ENCODE assay signal across 13 cellular contexts in the genomic region with DNA sequence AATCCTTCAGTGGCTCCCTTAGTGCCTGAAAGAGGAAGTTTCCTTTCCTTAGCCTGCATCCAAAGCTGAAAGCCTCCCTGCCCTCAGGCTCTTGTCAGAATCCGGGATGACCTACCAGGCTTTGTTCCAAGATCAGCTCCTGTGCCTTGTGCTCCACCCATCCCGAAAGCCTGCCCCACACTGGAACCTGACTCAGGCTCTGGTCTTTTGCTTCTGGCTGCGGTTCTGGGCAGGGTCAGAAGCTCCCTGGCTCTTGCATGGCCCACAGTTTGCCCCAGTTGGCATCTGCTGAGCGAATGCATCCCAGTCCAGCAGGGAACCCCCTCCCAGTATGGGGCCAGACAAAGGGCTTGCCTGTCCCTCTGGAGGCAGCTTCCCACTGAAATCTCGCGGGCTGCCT. TPM values are rescaled to one million over a fixed set of nuclear protein-coding genes. Genes with fewer than 3 reads are reported as not detected.
DNase-seq lines count a peak whose midpoint lies in the region; ATAC-seq and TF ChIP-seq lines count a peak whose summit lies in the region.
"Had no signal": no experiment of that assay in that cellular context is flagged by ENCODE, and none has a peak within 500 bp of the region (broad histone marks: within the 10 kb centered on the region; RNA-seq: fewer than 3 reads in every experiment).

No MANE protein-coding gene starts in this region.

- ATAC-seq in PC-3 (peak; percentile 69), sciatic nerve (peak; percentile 68), HG02588 (IDR thresholded peaks at IDR 0.05; ENCODE audit: unreplicated experiment) (no peak)
- ATAC-seq in stimulated activated naive B cell treated with anti-CD40 and anti-IgM and Interleukin-4, amounts not matched to agents 10 μg/mL and 1 μg/mL and 100 μg/mL, for 72 hours (replicated peaks) = no peak
- ATAC-seq: A549 had no signal

- CTCF ChIA-PET in PC-3 (lab: Charles Lee) = interaction anchor here (0.6 kb wide), 1 partner anchor 141 kb away, joined by 3 read pairs; no protein-coding TSS in a partner anchor

- peaks cover 26% of the 10 kb centered on the region for H3K4me1 Mint-ChIP-seq in mesothelial cell of epicardium
- H3K4me1 Mint-ChIP-seq in stimulated activated naive B cell treated with anti-CD40 and anti-IgM and Interleukin-4, amounts not matched to agents 10 μg/mL and 1 μg/mL and 100 μg/mL, for 72 hours = peaks cover 0 to under 1% of the 10 kb centered on the region in 2 donors
- H3K4me1 Mint-ChIP-seq: activated naive CD8-positive, alpha-beta T cell treated with anti-CD3 and anti-CD28 coated beads, Interleukin-2, amount 10 ng/mL, durations not matched to agents 7 days and 5 days had no signal

- no TSS peak for BruUV-seq in PC-3 (replicated peaks; lab: Mats Ljungman, UMichigan)

- H3K9me2 ChIP-seq in PC-3 (replicated peaks; ENCODE audit: low read length) = no peaks in the 10 kb centered on the region

- no peak overlapping the region; the same call in 1 of the 2 replicates for H3K4me3 ChIP-seq in PC-3 (ENCODE audit: low read length)
- H3K4me3 ChIP-seq in fibroblast of mammary gland (ENCODE audit: control insufficient read depth, low read depth, low read length) = no peak overlapping the region
- H3K4me3 ChIP-seq: A549, lung had no signal

- peaks cover 4% of the 10 kb centered on the region for H3F3A ChIP-seq in PC-3 (ENCODE audit: low read length, unreplicated experiment)

- no peaks in the 10 kb centered on the region for H3K9me3 Mint-ChIP-seq in mesothelial cell of epicardium
- H3K9me3 Mint-ChIP-seq in stimulated activated naive B cell treated with anti-CD40 and anti-IgM and Interleukin-4, amounts not matched to agents 10 μg/mL and 1 μg/mL and 100 μg/mL, for 72 hours = no peaks in the 10 kb centered on the region
- H3K9me3 Mint-ChIP-seq: activated naive CD8-positive, alpha-beta T cell treated with anti-CD3 and anti-CD28 coated beads, Interleukin-2, amount 10 ng/mL, durations not matched to agents 7 days and 5 days had no signal

- POLR2A ChIA-PET in PC-3 (lab: Charles Lee; ENCODE audit: unreplicated experiment) = no interaction called here

- H3K27ac ChIP-seq in PC-3 (ENCODE audit: low read length) = peak overlapping the region; percentile 98

- H3K4me1 ChIP-seq in PC-3 (ENCODE audit: insufficient read depth, low read length) = peaks cover 54% of the 10 kb centered on the region

- no peak for TF ChIP-seq CTCF in PC-3 (conservative IDR thresholded peaks at IDR 0.05; ENCODE audit: low read depth, low read length)
- TF ChIP-seq CTCF in fibroblast of mammary gland (conservative IDR thresholded peaks at IDR 0.05; ENCODE audit: control insufficient read depth, insufficient read depth, low read depth, low read length) = no peak
- no peak for TF ChIP-seq CTCF in mesothelial cell of epicardium (IDR thresholded peaks at IDR 0.05; ENCODE audit: unreplicated experiment)

- no peak overlapping the region for H3K27ac Mint-ChIP-seq in mesothelial cell of epicardium
- H3K27ac Mint-ChIP-seq in stimulated activated naive B cell treated with anti-CD40 and anti-IgM and Interleukin-4, amounts not matched to agents 10 μg/mL and 1 μg/mL and 100 μg/mL, for 72 hours = no peak overlapping the region
- H3K27ac Mint-ChIP-seq: activated naive CD8-positive, alpha-beta T cell treated with anti-CD3 and anti-CD28 coated beads, Interleukin-2, amount 10 ng/mL, durations not matched to agents 7 days and 5 days had no signal

- DNase-seq in activated CD8-positive, alpha-beta memory T cell treated with anti-CD3 and anti-CD28 coated beads, Interleukin-2, amount 50 U/mL, for 48 hours = peak; percentile 20
- DNase-seq in activated CD8-positive, alpha-beta memory T cell treated with anti-CD3 and anti-CD28 coated beads, Interleukin-2, amount 50 U/mL, for 4 hours = no peak
- DNase-seq in PC-3 (peak; percentile 92), fibroblast of mammary gland (ENCODE audit: low read depth) (peak; percentile 9), sciatic nerve (ENCODE audit: low spot score) (no peak), mesothelial cell of epicardium (ENCODE audit: low spot score in 2 of 2, unreplicated experiment in 2 of 2) (no peak)
- no peak for DNase-seq in stimulated activated naive B cell treated with anti-CD40 and anti-IgM and Interleukin-4, amounts not matched to agents 10 μg/mL and 1 μg/mL and 100 μg/mL, for 72 hours
- DNase-seq: activated naive CD8-positive, alpha-beta T cell treated with anti-CD3 and anti-CD28 coated beads, Interleukin-2, amount 10 ng/mL, durations not matched to agents 7 days and 5 days; NCI-H1048; small intestine had no signal

- H3K79me2 ChIP-seq in PC-3 (ENCODE audit: low read length) = no peaks in the 10 kb centered on the region

- H3K36me3 Mint-ChIP-seq in mesothelial cell of epicardium = no peaks in the 10 kb centered on the region
- no peaks in the 10 kb centered on the region for H3K36me3 Mint-ChIP-seq in stimulated activated naive B cell treated with anti-CD40 and anti-IgM and Interleukin-4, amounts not matched to agents 10 μg/mL and 1 μg/mL and 100 μg/mL, for 72 hours
- H3K36me3 Mint-ChIP-seq: activated naive CD8-positive, alpha-beta T cell treated with anti-CD3 and anti-CD28 coated beads, Interleukin-2, amount 10 ng/mL, durations not matched to agents 7 days and 5 days had no signal

- intact Hi-C loops in PC-3 (cut with micrococcal nuclease) = no loop called here
- intact Hi-C loops in sciatic nerve (cut with DNase I) = no loop called here

- H3K4me2 ChIP-seq in PC-3 (ENCODE audit: low read length) = peak overlapping the region; percentile 55
- H3K4me2 ChIP-seq: A549 had no signal

- no peaks in the 10 kb centered on the region for H3K9me3 ChIP-seq in PC-3 (ENCODE audit: low read length)
- H3K9me3 ChIP-seq: A549 had no signal

- H3K27me3 ChIP-seq in PC-3 (ENCODE audit: low read length) = no peaks in the 10 kb centered on the region

- peak overlapping the region; percentile 6; the same call in 1 of the 2 replicates for H2AFZ ChIP-seq in PC-3 (ENCODE audit: low read length)

- H4K20me1 ChIP-seq in PC-3 (ENCODE audit: low read length) = no peaks in the 10 kb centered on the region

- H3K4me3 Mint-ChIP-seq in mesothelial cell of epicardium = no peak overlapping the region
- no peak overlapping the region for H3K4me3 Mint-ChIP-seq in stimulated activated naive B cell treated with anti-CD40 and anti-IgM and Interleukin-4, amounts not matched to agents 10 μg/mL and 1 μg/mL and 100 μg/mL, for 72 hours
- H3K4me3 Mint-ChIP-seq: activated naive CD8-positive, alpha-beta T cell treated with anti-CD3 and anti-CD28 coated beads, Interleukin-2, amount 10 ng/mL, durations not matched to agents 7 days and 5 days had no signal

- peak overlapping the region; percentile 48 for H3K9ac ChIP-seq in PC-3 (ENCODE audit: low read length)

- no peaks in the 10 kb centered on the region for H3K27me3 Mint-ChIP-seq in mesothelial cell of epicardium (ENCODE audit: low read depth)
- peaks cover 5 to 8% of the 10 kb centered on the region in 2 donors for H3K27me3 Mint-ChIP-seq in stimulated activated naive B cell treated with anti-CD40 and anti-IgM and Interleukin-4, amounts not matched to agents 10 μg/mL and 1 μg/mL and 100 μg/mL, for 72 hours

- no peaks in the 10 kb centered on the region for H3K36me3 ChIP-seq in PC-3 (ENCODE audit: low read depth, low read length)

RNA-seq across cellular contexts. Expression of a gene that starts 25.9 kb away (rescaled TPM):
- 77.3 and 87.0 TPM in 2 replicates for total RNA-seq in PC-3 (2014; rRNA removed)
- 11.8 TPM for total RNA-seq in sciatic nerve
- total RNA-seq in mesothelial cell of epicardium = 37.8 to 43.5 TPM (median 38.7 TPM) in 3 replicates

Comparison
In these comparisons a context has a peak if more than half of its experiments do, and no peak if none do; other contexts are left out.
1. DNase-seq: peak in activated CD8-positive, alpha-beta memory T cell treated with anti-CD3 and anti-CD28 coated beads, Interleukin-2, amount 50 U/mL, for 48 hours (single experiment), PC-3 (single experiment) and fibroblast of mammary gland (single experiment); none in activated CD8-positive, alpha-beta memory T cell treated with anti-CD3 and anti-CD28 coated beads, Interleukin-2, amount 50 U/mL, for 4 hours (single experiment), sciatic nerve (single experiment), mesothelial cell of epicardium (0 of 2) and stimulated activated naive B cell treated with anti-CD40 and anti-IgM and Interleukin-4, amounts not matched to agents 10 μg/mL and 1 μg/mL and 100 μg/mL, for 72 hours (single experiment).
2. ATAC-seq: peak in PC-3 (single experiment) and sciatic nerve (single experiment); none in HG02588 (single experiment) and stimulated activated naive B cell treated with anti-CD40 and anti-IgM and Interleukin-4, amounts not matched to agents 10 μg/mL and 1 μg/mL and 100 μg/mL, for 72 hours (0 of 2).